15 cellular contexts compared by ENCODE assay signal in the genomic region with DNA sequence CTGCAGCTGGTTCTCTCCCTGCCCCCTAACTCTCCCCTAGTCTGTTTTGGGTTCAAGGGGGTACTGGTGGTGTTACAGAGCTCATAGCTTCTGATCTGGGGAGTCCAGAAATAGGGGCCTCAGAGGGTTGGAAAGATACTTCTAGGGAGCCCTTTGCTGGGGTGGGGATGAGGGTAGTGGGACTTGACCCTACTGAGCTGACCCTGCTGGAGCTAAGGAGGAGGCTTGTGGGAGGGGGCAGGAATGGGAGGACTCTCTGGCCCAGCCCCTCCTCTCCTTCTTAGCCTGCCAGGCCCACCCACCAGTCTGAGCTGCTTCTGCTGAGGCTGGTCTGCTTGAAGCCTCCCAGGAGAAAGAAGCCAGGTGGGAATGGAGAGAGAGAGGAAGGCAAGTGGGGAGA. TPM values are rescaled to one million over a fixed set of nuclear protein-coding genes. Genes with fewer than 3 reads are reported as not detected.
DNase-seq lines count a peak whose midpoint lies in the region; ATAC-seq and TF ChIP-seq lines count a peak whose summit lies in the region.
"Had no signal": no experiment of that assay in that cellular context is flagged by ENCODE, and none has a peak within 500 bp of the region (broad histone marks: within the 10 kb centered on the region; RNA-seq: fewer than 3 reads in every experiment).

Gene EGFL8 (plus strand): TSS at position 301 of the 400 bp plus-strand sequence. CDS start 1,571 bp downstream, outside the sequence.

- H3K9me3 Mint-ChIP-seq in activated CD8-positive, alpha-beta T cell treated with anti-CD3 and anti-CD28 coated beads for 36 hours: no peaks in the 10 kb centered on the region
- H3K9me3 Mint-ChIP-seq in activated CD8-positive, alpha-beta T cell treated with anti-CD3 and anti-CD28 coated beads, Interleukin-2, amount 10 ng/mL, durations not matched to agents 7 days and 5 days (ENCODE audit: insufficient read depth): no peaks in the 10 kb centered on the region
- H3K9me3 Mint-ChIP-seq in nephron: no peaks in the 10 kb centered on the region
- no peaks in the 10 kb centered on the region for H3K9me3 Mint-ChIP-seq in activated CD4-positive, alpha-beta memory T cell treated with anti-CD3 and anti-CD28 coated beads, Interleukin-2, amount 10 ng/mL, durations not matched to agents 7 days and 5 days

- POLR2A ChIA-PET in activated CD8-positive, alpha-beta T cell treated with anti-CD3 and anti-CD28 coated beads for 36 hours (lab: Charles Lee): interaction anchor here (1.1 kb wide), 1 partner anchor 10 kb away, joined by 4 read pairs; no protein-coding TSS in a partner anchor
- POLR2A ChIA-PET in activated CD8-positive, alpha-beta T cell treated with anti-CD3 and anti-CD28 coated beads, Interleukin-2, amount 10 ng/mL, durations not matched to agents 7 days and 5 days (lab: Charles Lee): interaction anchor here (0.5 to 1.2 kb wide), 4 partner anchors 10 to 808 kb away, joined by 3 to 5 read pairs (median 3); no protein-coding TSS in a partner anchor
- POLR2A ChIA-PET in SK-N-SH (lab: Yijun Ruan, JAX): no interaction called here
- POLR2A ChIA-PET in activated CD4-positive, alpha-beta memory T cell treated with anti-CD3 and anti-CD28 coated beads, Interleukin-2, amount 10 ng/mL, durations not matched to agents 7 days and 5 days (lab: Charles Lee): interaction anchor here (1.3 kb wide), 1 partner anchor 13 kb away, joined by 3 read pairs; no protein-coding TSS in a partner anchor

- H3K79me2 ChIP-seq in SK-N-SH (ENCODE audit: insufficient read depth): no peaks in the 10 kb centered on the region

- H3K4me1 ChIP-seq in duodenal mucosa (ENCODE audit: control insufficient read depth in 1 of 2, insufficient read depth in 2 of 2, low read length in 2 of 2) (no peaks in the 10 kb centered on the region), thymus (ENCODE audit: control insufficient read depth, insufficient read depth, low read length) (no peaks in the 10 kb centered on the region), SK-N-SH (ENCODE audit: control insufficient read depth in 1 of 2, insufficient read depth in 2 of 2, low read depth in 1 of 2, low read length in 1 of 2) (no peaks in the 10 kb centered on the region)

- no peak within 1 kb of the TSS for H3K4me2 ChIP-seq in SK-N-SH

- peaks cover 2% of the 10 kb centered on the region for H3F3A ChIP-seq in SK-N-SH (replicated peaks; ENCODE audit: insufficient read depth)

- H2AFZ ChIP-seq in SK-N-SH (ENCODE audit: low read depth): no peak within 1 kb of the TSS

- H3K27me3 Mint-ChIP-seq in activated CD8-positive, alpha-beta T cell treated with anti-CD3 and anti-CD28 coated beads for 36 hours: no peaks in the 10 kb centered on the region
- H3K27me3 Mint-ChIP-seq in activated CD8-positive, alpha-beta T cell treated with anti-CD3 and anti-CD28 coated beads, Interleukin-2, amount 10 ng/mL, durations not matched to agents 7 days and 5 days (ENCODE audit: low read depth): no peaks in the 10 kb centered on the region
- H3K27me3 Mint-ChIP-seq in nephron (ENCODE audit: low read depth): no peaks in the 10 kb centered on the region
- no peaks in the 10 kb centered on the region for H3K27me3 Mint-ChIP-seq in activated CD4-positive, alpha-beta memory T cell treated with anti-CD3 and anti-CD28 coated beads, Interleukin-2, amount 10 ng/mL, durations not matched to agents 7 days and 5 days

- H3K9me3 ChIP-seq in duodenal mucosa (ENCODE audit: control insufficient read depth in 1 of 2, low read length in 2 of 2): no peaks in the 10 kb centered on the region
- H3K9me3 ChIP-seq in thymus (ENCODE audit: control insufficient read depth): no peaks in the 10 kb centered on the region
- no peaks in the 10 kb centered on the region for H3K9me3 ChIP-seq in SK-N-SH

- no peak for ATAC-seq in activated CD8-positive, alpha-beta T cell treated with anti-CD3 and anti-CD28 coated beads for 36 hours
- no peak for ATAC-seq in activated CD8-positive, alpha-beta T cell treated with anti-CD3 and anti-CD28 coated beads, Interleukin-2, amount 10 ng/mL, durations not matched to agents 7 days and 5 days

- no peak within 1 kb of the TSS for H3K4me3 ChIP-seq in duodenal mucosa (ENCODE audit: low read depth in 1 of 2, low read length in 2 of 2)
- H3K4me3 ChIP-seq in thymus (ENCODE audit: low read length): no peak within 1 kb of the TSS
- H3K4me3 ChIP-seq in SK-N-SH (ENCODE audit: low read depth in 2 of 2, low read length in 1 of 2): no peak within 1 kb of the TSS

- TF ChIP-seq CTCF in activated CD8-positive, alpha-beta T cell treated with anti-CD3 and anti-CD28 coated beads for 36 hours (IDR thresholded peaks at IDR 0.05): no peak
- TF ChIP-seq CTCF in nephron (IDR thresholded peaks at IDR 0.05; ENCODE audit: unreplicated experiment in 3 of 3) (no peak), SK-N-SH (IDR thresholded peaks at IDR 0.05) (no peak)

- H3K9me2 ChIP-seq in SK-N-SH: no peaks in the 10 kb centered on the region

- no peak within 1 kb of the TSS for H3K9ac ChIP-seq in duodenal mucosa (ENCODE audit: low read depth in 1 of 2, low read length in 2 of 2)
- H3K9ac ChIP-seq in SK-N-SH: no peak within 1 kb of the TSS

- CTCF ChIA-PET in activated CD8-positive, alpha-beta T cell treated with anti-CD3 and anti-CD28 coated beads for 36 hours (lab: Charles Lee): interaction anchor here (1.2 to 2.9 kb wide), 4 partner anchors 9 to 47 kb away, joined by 3 to 7 read pairs (median 4); no protein-coding TSS in a partner anchor
- CTCF ChIA-PET in activated CD8-positive, alpha-beta T cell treated with anti-CD3 and anti-CD28 coated beads, Interleukin-2, amount 10 ng/mL, durations not matched to agents 7 days and 5 days (lab: Charles Lee): interaction anchor here (1.4 kb wide), 1 partner anchor 46 kb away, joined by 5 read pairs; no protein-coding TSS in a partner anchor
- CTCF ChIA-PET in SK-N-SH (lab: Yijun Ruan, JAX): interaction anchor here (1.0 to 2.0 kb wide), 4 partner anchors 10 to 46 kb away, joined by 3 to 7 read pairs (median 5); partner anchors contain the start of gene AGPAT1
- CTCF ChIA-PET in activated CD4-positive, alpha-beta memory T cell treated with anti-CD3 and anti-CD28 coated beads, Interleukin-2, amount 10 ng/mL, durations not matched to agents 7 days and 5 days (lab: Charles Lee): no interaction called here

- H3K27me3 ChIP-seq in duodenal mucosa (ENCODE audit: control insufficient read depth in 1 of 2, insufficient read depth in 2 of 2, low read length in 2 of 2): no peaks in the 10 kb centered on the region
- H3K27me3 ChIP-seq in thymus (ENCODE audit: control insufficient read depth, insufficient read depth): no peaks in the 10 kb centered on the region
- H3K27me3 ChIP-seq in SK-N-SH (ENCODE audit: insufficient read depth): no peaks in the 10 kb centered on the region

- no peak within 1 kb of the TSS for H3K4me3 Mint-ChIP-seq in activated CD8-positive, alpha-beta T cell treated with anti-CD3 and anti-CD28 coated beads for 36 hours
- H3K4me3 Mint-ChIP-seq in activated CD8-positive, alpha-beta T cell treated with anti-CD3 and anti-CD28 coated beads, Interleukin-2, amount 10 ng/mL, durations not matched to agents 7 days and 5 days: no peak within 1 kb of the TSS
- peak within 1 kb of the TSS in 1 of 3 experiments; percentile 2 for H3K4me3 Mint-ChIP-seq in nephron
- no peak within 1 kb of the TSS for H3K4me3 Mint-ChIP-seq in activated CD4-positive, alpha-beta memory T cell treated with anti-CD3 and anti-CD28 coated beads, Interleukin-2, amount 10 ng/mL, durations not matched to agents 7 days and 5 days

- peak within 1 kb of the TSS; percentile 14 for H3K27ac ChIP-seq in duodenal mucosa (ENCODE audit: low read depth, low read length)
- no peak within 1 kb of the TSS for H3K27ac ChIP-seq in thymus (ENCODE audit: low read depth)
- no peak within 1 kb of the TSS for H3K27ac ChIP-seq in SK-N-SH (ENCODE audit: low read depth in 2 of 2, low read length in 1 of 2)
- H3K27ac ChIP-seq: 22Rv1 had no signal

- H3K4me1 Mint-ChIP-seq in activated CD8-positive, alpha-beta T cell treated with anti-CD3 and anti-CD28 coated beads for 36 hours (ENCODE audit: low read depth): peaks cover 4% of the 10 kb centered on the region
- no peaks in the 10 kb centered on the region for H3K4me1 Mint-ChIP-seq in activated CD8-positive, alpha-beta T cell treated with anti-CD3 and anti-CD28 coated beads, Interleukin-2, amount 10 ng/mL, durations not matched to agents 7 days and 5 days (ENCODE audit: low read depth)
- H3K4me1 Mint-ChIP-seq in nephron: no peaks in the 10 kb centered on the region
- H3K4me1 Mint-ChIP-seq in activated CD4-positive, alpha-beta memory T cell treated with anti-CD3 and anti-CD28 coated beads, Interleukin-2, amount 10 ng/mL, durations not matched to agents 7 days and 5 days: no peaks in the 10 kb centered on the region

- H3K27ac Mint-ChIP-seq in activated CD8-positive, alpha-beta T cell treated with anti-CD3 and anti-CD28 coated beads for 36 hours: no peak within 1 kb of the TSS
- H3K27ac Mint-ChIP-seq in activated CD8-positive, alpha-beta T cell treated with anti-CD3 and anti-CD28 coated beads, Interleukin-2, amount 10 ng/mL, durations not matched to agents 7 days and 5 days: no peak within 1 kb of the TSS
- H3K27ac Mint-ChIP-seq in nephron: peak within 1 kb of the TSS in 2 of 3 experiments; percentile 38 to 42
- H3K27ac Mint-ChIP-seq in activated CD4-positive, alpha-beta memory T cell treated with anti-CD3 and anti-CD28 coated beads, Interleukin-2, amount 10 ng/mL, durations not matched to agents 7 days and 5 days: no peak within 1 kb of the TSS

- no peak for DNase-seq in activated CD8-positive, alpha-beta T cell treated with anti-CD3 and anti-CD28 coated beads for 36 hours
- no peak for DNase-seq in activated CD8-positive, alpha-beta T cell treated with anti-CD3 and anti-CD28 coated beads, Interleukin-2, amount 10 ng/mL, durations not matched to agents 7 days and 5 days
- DNase-seq in SK-N-SH: no peak
- no peak for DNase-seq in kidney tubule cell (ENCODE audit: low spot score)
- no peak for DNase-seq in activated CD4-positive, alpha-beta memory T cell treated with anti-CD3 and anti-CD28 coated beads, Interleukin-2, amount 10 ng/mL, durations not matched to agents 7 days and 5 days
- DNase-seq: activated T-cell treated with anti-CD3 and anti-CD28 coated beads, Interleukin-2, amount 50 U/mL, for 48 hours; cerebellar nuclear complex; foreskin fibroblast; Karpas-422; NCI-H345; stimulated activated CD8-positive, alpha-beta memory T cell treated with anti-CD3 and anti-CD28 coated beads, Interleukin-4, amount 100 ng/mL, for 48 hours had no signal

- TF ChIP-seq EP300 in SK-N-SH (IDR thresholded peaks at IDR 0.05; ENCODE audit: borderline replicate concordance in 1 of 2, low read depth in 1 of 2, low read length in 1 of 2): no peak

- H3K36me3 Mint-ChIP-seq in activated CD8-positive, alpha-beta T cell treated with anti-CD3 and anti-CD28 coated beads for 36 hours (ENCODE audit: low read depth): peaks cover 23% of the 10 kb centered on the region
- peaks cover 23% of the 10 kb centered on the region for H3K36me3 Mint-ChIP-seq in activated CD8-positive, alpha-beta T cell treated with anti-CD3 and anti-CD28 coated beads, Interleukin-2, amount 10 ng/mL, durations not matched to agents 7 days and 5 days (ENCODE audit: low read depth)
- H3K36me3 Mint-ChIP-seq in nephron (ENCODE audit: low read depth): peaks cover 52% of the 10 kb centered on the region
- peaks cover 16% of the 10 kb centered on the region for H3K36me3 Mint-ChIP-seq in activated CD4-positive, alpha-beta memory T cell treated with anti-CD3 and anti-CD28 coated beads, Interleukin-2, amount 10 ng/mL, durations not matched to agents 7 days and 5 days (ENCODE audit: low read depth)

- peaks cover 0 to 31% of the 10 kb centered on the region in 2 donors for H3K36me3 ChIP-seq in duodenal mucosa (ENCODE audit: control insufficient read depth in 1 of 2, insufficient read depth in 2 of 2, low read length in 2 of 2)
- peaks cover 45% of the 10 kb centered on the region for H3K36me3 ChIP-seq in thymus (ENCODE audit: control insufficient read depth, insufficient read depth)
- H3K36me3 ChIP-seq in SK-N-SH (replicated peaks in 1 of 2; ENCODE audit: control insufficient read depth in 1 of 2, insufficient read depth in 2 of 2, low read length in 1 of 2): peaks cover 10 to 19% of the 10 kb centered on the region in 2 experiments

- intact Hi-C loops in activated CD8-positive, alpha-beta T cell treated with anti-CD3 and anti-CD28 coated beads for 36 hours (cut with micrococcal nuclease): no loop called here

- H4K20me1 ChIP-seq in SK-N-SH (ENCODE audit: insufficient read depth): no peaks in the 10 kb centered on the region

- no peak for TF ChIP-seq RAD21 in SK-N-SH (IDR thresholded peaks at IDR 0.05; ENCODE audit: low read length)

RNA-seq across cellular contexts. Expression of gene EGFL8, which starts in this region (rescaled TPM):
- total RNA-seq in activated CD8-positive, alpha-beta T cell treated with anti-CD3 and anti-CD28 coated beads for 36 hours: 10 to 100 TPM; 13.3 to 14.0 TPM
- total RNA-seq in activated CD8-positive, alpha-beta T cell treated with anti-CD3 and anti-CD28 coated beads, Interleukin-2, amount 10 ng/mL, durations not matched to agents 7 days and 5 days: 10 to 100 TPM in 1 of 2 experiments, 1 to 10 TPM in 1; 9.8 to 12.2 TPM
- polyA plus RNA-seq in thymus (31.9 TPM), SK-N-SH (2012; rRNA removed) (7.7 and 10.7 TPM in 2 replicates)
- polyA plus RNA-seq in SK-N-SH (2012; cell fraction: cytosol; rRNA removed): 2.2 and 2.3 TPM in 2 replicates
- 80.4 and 108 TPM in 2 replicates for polyA plus RNA-seq in SK-N-SH (2012; cell fraction: nucleus; rRNA removed)
- total RNA-seq in activated CD4-positive, alpha-beta memory T cell treated with anti-CD3 and anti-CD28 coated beads, Interleukin-2, amount 10 ng/mL, durations not matched to agents 7 days and 5 days: 1 to 10 TPM; 5.1 to 5.2 TPM

Comparison
In these comparisons a context has a peak if more than half of its experiments do, and no peak if none do; other contexts are left out.
1. H3K27ac Mint-ChIP-seq: peak in nephron (2 of 3); none in activated CD8-positive, alpha-beta T cell treated with anti-CD3 and anti-CD28 coated beads for 36 hours (single experiment), activated CD8-positive, alpha-beta T cell treated with anti-CD3 and anti-CD28 coated beads, Interleukin-2, amount 10 ng/mL, durations not matched to agents 7 days and 5 days (single experiment) and activated CD4-positive, alpha-beta memory T cell treated with anti-CD3 and anti-CD28 coated beads, Interleukin-2, amount 10 ng/mL, durations not matched to agents 7 days and 5 days (single experiment).